1 cellular context compared by ENCODE assay signal in the genomic region with DNA sequence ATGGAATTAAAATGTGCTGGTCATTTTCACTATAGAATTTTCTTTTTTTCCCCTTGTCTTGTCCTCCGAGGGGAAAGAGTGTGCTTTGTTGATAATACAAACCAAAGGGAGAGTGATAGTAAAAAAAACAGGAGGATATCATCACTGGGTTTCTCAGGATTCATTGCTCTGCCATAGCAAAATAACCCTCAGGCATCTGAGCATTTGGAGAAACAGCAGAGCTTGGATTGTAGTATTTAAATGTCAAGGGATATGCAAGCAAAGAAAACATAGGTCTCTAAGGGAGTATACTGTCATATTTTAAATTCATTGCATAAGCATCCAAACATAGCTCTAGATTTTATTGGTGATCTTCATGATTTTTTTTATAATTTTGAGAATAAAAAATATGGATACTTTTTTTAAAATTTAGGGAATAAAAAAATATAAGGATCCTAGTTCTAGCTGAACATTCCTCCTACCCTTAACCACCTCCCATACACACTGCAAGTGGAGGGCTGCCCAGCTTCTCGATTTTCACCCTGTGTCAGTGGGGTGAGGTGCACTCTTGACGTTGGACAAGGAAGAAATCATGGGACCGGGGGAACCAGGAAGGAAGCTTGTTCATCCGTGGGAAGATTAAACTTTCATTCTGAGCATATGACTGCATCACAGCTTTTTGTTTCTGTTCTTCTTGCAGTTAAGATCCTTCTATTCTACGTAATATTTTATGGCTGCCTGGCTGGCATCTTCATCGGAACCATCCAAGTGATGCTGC.
A peak's percentile ranks its signal among the peaks of the same experiment; 100 is the strongest.
TF ChIP-seq lines count a peak whose summit lies in the region.

No MANE protein-coding gene starts in this region.

TF ChIP-seq in SK-N-SH, 30 proteins besides CTCF, POLR2A, EP300 and RAD21 (continued from another document):
- TF ChIP-seq, protein P1, sequence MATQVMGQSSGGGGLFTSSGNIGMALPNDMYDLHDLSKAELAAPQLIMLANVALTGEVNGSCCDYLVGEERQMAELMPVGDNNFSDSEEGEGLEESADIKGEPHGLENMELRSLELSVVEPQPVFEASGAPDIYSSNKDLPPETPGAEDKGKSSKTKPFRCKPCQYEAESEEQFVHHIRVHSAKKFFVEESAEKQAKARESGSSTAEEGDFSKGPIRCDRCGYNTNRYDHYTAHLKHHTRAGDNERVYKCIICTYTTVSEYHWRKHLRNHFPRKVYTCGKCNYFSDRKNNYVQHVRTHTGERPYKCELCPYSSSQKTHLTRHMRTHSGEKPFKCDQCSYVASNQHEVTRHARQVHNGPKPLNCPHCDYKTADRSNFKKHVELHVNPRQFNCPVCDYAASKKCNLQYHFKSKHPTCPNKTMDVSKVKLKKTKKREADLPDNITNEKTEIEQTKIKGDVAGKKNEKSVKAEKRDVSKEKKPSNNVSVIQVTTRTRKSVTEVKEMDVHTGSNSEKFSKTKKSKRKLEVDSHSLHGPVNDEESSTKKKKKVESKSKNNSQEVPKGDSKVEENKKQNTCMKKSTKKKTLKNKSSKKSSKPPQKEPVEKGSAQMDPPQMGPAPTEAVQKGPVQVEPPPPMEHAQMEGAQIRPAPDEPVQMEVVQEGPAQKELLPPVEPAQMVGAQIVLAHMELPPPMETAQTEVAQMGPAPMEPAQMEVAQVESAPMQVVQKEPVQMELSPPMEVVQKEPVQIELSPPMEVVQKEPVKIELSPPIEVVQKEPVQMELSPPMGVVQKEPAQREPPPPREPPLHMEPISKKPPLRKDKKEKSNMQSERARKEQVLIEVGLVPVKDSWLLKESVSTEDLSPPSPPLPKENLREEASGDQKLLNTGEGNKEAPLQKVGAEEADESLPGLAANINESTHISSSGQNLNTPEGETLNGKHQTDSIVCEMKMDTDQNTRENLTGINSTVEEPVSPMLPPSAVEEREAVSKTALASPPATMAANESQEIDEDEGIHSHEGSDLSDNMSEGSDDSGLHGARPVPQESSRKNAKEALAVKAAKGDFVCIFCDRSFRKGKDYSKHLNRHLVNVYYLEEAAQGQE (IDR thresholded peaks at IDR 0.05; ENCODE audit: low read depth, low read length), result no peak
- TF ChIP-seq ELF1 (IDR thresholded peaks at IDR 0.05) (no peak), MEF2A (IDR thresholded peaks at IDR 0.05; ENCODE audit: borderline replicate concordance, low read depth) (no peak), GATA2 (CRISPR knock-in tag; IDR thresholded peaks at IDR 0.05) (0 out of 2 replicates have a peak, but pooled peaks have one; percentile 18), TEAD4 (IDR thresholded peaks at IDR 0.05; ENCODE audit: borderline replicate concordance, insufficient read depth) (no peak)
